In the genomic region with DNA sequence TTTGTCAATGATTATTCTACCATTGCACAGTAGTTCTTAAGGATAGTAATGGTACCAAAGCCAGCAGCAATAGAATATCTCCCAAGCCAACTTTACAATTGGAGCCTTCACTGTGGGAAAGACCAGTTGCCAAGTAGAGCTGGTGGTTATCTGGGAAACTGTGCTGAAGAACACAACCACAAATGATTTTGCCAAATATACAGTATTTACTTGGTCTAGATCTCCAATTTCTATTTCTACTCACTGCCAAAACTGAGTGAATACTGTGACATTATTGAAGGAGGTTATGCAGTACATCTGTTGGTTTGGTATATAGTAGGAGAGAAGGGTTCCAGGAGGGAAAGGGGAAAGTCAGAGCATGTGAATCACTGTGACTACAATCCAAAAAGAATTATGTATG, we compare ENCODE assay signal across 3 cellular contexts.
TF ChIP-seq lines count a peak whose summit lies in the region.

No MANE protein-coding gene starts in this region.

TF ChIP-seq in SK-N-SH, 30 proteins besides CTCF, POLR2A, EP300 and RAD21:
- TF ChIP-seq GABPA (IDR thresholded peaks at IDR 0.05; ENCODE audit: low read depth) = no peak
- TF ChIP-seq, protein P1, sequence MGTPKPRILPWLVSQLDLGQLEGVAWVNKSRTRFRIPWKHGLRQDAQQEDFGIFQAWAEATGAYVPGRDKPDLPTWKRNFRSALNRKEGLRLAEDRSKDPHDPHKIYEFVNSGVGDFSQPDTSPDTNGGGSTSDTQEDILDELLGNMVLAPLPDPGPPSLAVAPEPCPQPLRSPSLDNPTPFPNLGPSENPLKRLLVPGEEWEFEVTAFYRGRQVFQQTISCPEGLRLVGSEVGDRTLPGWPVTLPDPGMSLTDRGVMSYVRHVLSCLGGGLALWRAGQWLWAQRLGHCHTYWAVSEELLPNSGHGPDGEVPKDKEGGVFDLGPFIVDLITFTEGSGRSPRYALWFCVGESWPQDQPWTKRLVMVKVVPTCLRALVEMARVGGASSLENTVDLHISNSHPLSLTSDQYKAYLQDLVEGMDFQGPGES (IDR thresholded peaks at IDR 0.05; ENCODE audit: low read depth, low read length) = no peak

TF ChIP-seq in SK-N-SH treated with all-trans-retinoic acid at 6 μM for 48 hours, 23 proteins besides CTCF, POLR2A, EP300 and RAD21:
- TF ChIP-seq ARNTL (CRISPR knock-in tag; IDR thresholded peaks at IDR 0.05; ENCODE audit: borderline replicate concordance, low read depth) (no peak), ZC3H10 (CRISPR knock-in tag; IDR thresholded peaks at IDR 0.05) (no peak), ESRRG (CRISPR knock-in tag; IDR thresholded peaks at IDR 0.05) (no peak), ZNF70 (CRISPR knock-in tag; IDR thresholded peaks at IDR 0.05) (no peak), TCF4 (CRISPR knock-in tag; IDR thresholded peaks at IDR 0.05; ENCODE audit: borderline replicate concordance) (no peak), ISL1 (CRISPR knock-in tag; IDR thresholded peaks at IDR 0.05) (no peak), ZNF8 (CRISPR knock-in tag; IDR thresholded peaks at IDR 0.05) (no peak), PPARA (CRISPR knock-in tag; IDR thresholded peaks at IDR 0.05; ENCODE audit: borderline replicate concordance) (no peak), OSR1 (CRISPR knock-in tag; IDR thresholded peaks at IDR 0.05) (no peak), ZNF565 (CRISPR knock-in tag; conservative IDR thresholded peaks at IDR 0.05; ENCODE audit: low read depth) (no peak), TOX (CRISPR knock-in tag; IDR thresholded peaks at IDR 0.05; ENCODE audit: borderline replicate concordance) (no peak), CSDC2 (CRISPR knock-in tag; IDR thresholded peaks at IDR 0.05) (no peak), ZFP3 (CRISPR knock-in tag; IDR thresholded peaks at IDR 0.05) (no peak)
- TF ChIP-seq, protein P2, sequence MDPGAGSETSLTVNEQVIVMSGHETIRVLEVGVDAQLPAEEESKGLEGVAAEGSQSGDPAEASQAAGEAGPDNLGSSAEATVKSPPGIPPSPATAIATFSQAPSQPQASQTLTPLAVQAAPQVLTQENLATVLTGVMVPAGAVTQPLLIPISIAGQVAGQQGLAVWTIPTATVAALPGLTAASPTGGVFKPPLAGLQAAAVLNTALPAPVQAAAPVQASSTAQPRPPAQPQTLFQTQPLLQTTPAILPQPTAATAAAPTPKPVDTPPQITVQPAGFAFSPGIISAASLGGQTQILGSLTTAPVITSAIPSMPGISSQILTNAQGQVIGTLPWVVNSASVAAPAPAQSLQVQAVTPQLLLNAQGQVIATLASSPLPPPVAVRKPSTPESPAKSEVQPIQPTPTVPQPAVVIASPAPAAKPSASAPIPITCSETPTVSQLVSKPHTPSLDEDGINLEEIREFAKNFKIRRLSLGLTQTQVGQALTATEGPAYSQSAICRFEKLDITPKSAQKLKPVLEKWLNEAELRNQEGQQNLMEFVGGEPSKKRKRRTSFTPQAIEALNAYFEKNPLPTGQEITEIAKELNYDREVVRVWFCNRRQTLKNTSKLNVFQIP (CRISPR knock-in tag; IDR thresholded peaks at IDR 0.05; ENCODE audit: borderline replicate concordance, low read depth) = no peak
- TF ChIP-seq, protein P3, sequence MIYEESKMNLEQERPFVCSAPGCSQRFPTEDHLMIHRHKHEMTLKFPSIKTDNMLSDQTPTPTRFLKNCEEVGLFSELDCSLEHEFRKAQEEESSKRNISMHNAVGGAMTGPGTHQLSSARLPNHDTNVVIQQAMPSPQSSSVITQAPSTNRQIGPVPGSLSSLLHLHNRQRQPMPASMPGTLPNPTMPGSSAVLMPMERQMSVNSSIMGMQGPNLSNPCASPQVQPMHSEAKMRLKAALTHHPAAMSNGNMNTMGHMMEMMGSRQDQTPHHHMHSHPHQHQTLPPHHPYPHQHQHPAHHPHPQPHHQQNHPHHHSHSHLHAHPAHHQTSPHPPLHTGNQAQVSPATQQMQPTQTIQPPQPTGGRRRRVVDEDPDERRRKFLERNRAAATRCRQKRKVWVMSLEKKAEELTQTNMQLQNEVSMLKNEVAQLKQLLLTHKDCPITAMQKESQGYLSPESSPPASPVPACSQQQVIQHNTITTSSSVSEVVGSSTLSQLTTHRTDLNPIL (CRISPR knock-in tag; IDR thresholded peaks at IDR 0.05; ENCODE audit: low read depth) = no peak
- TF ChIP-seq, protein P4, sequence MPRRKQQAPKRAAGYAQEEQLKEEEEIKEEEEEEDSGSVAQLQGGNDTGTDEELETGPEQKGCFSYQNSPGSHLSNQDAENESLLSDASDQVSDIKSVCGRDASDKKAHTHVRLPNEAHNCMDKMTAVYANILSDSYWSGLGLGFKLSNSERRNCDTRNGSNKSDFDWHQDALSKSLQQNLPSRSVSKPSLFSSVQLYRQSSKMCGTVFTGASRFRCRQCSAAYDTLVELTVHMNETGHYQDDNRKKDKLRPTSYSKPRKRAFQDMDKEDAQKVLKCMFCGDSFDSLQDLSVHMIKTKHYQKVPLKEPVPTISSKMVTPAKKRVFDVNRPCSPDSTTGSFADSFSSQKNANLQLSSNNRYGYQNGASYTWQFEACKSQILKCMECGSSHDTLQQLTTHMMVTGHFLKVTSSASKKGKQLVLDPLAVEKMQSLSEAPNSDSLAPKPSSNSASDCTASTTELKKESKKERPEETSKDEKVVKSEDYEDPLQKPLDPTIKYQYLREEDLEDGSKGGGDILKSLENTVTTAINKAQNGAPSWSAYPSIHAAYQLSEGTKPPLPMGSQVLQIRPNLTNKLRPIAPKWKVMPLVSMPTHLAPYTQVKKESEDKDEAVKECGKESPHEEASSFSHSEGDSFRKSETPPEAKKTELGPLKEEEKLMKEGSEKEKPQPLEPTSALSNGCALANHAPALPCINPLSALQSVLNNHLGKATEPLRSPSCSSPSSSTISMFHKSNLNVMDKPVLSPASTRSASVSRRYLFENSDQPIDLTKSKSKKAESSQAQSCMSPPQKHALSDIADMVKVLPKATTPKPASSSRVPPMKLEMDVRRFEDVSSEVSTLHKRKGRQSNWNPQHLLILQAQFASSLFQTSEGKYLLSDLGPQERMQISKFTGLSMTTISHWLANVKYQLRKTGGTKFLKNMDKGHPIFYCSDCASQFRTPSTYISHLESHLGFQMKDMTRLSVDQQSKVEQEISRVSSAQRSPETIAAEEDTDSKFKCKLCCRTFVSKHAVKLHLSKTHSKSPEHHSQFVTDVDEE (CRISPR knock-in tag; IDR thresholded peaks at IDR 0.05) = no peak
TF ChIP-seq in SK-N-SH treated with all-trans-retinoic acid at 6 μM for 48 hours: peak in this region for 0.

TF ChIP-seq in GM12891, 5 proteins besides CTCF, POLR2A, EP300 and RAD21:
- TF ChIP-seq SPI1 (IDR thresholded peaks at IDR 0.05; ENCODE audit: low read depth, low read length) (no peak), POLR2AphosphoS5 (IDR thresholded peaks at IDR 0.05; ENCODE audit: low read depth, low read length) (no peak), POU2F2 (IDR thresholded peaks at IDR 0.05; ENCODE audit: low read depth, low read length) (no peak), PAX5 (IDR thresholded peaks at IDR 0.05; ENCODE audit: insufficient read depth, low read length, severe bottlenecking) (no peak), TAF1 (IDR thresholded peaks at IDR 0.05; ENCODE audit: low read depth, low read length) (no peak)
